1 cellular context compared by ENCODE assay signal in the genomic region with DNA sequence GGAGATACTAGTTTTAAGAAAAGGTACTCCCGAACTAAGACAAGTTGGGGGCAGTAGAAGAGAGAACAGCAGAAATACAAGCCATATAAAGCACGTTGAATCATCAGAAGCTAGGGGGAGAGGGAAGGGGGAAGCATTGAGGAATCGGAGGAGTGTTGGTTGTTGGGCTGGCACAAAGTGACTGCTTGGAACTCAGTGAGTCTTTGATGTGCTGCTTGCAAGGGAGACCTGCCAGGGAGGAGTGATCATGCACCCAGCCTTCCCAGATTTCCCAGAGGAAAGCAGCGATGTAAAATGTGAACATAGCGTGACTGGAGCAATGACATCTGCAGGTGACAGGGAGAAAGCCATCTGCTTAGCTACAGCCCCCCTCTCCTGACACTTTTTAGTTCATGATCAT.
TF ChIP-seq lines count a peak whose summit lies in the region.

No MANE protein-coding gene starts in this region.

TF ChIP-seq in SK-N-SH treated with all-trans-retinoic acid at 6 μM for 48 hours, 23 proteins besides CTCF, POLR2A, EP300 and RAD21:
- TF ChIP-seq, protein P1, sequence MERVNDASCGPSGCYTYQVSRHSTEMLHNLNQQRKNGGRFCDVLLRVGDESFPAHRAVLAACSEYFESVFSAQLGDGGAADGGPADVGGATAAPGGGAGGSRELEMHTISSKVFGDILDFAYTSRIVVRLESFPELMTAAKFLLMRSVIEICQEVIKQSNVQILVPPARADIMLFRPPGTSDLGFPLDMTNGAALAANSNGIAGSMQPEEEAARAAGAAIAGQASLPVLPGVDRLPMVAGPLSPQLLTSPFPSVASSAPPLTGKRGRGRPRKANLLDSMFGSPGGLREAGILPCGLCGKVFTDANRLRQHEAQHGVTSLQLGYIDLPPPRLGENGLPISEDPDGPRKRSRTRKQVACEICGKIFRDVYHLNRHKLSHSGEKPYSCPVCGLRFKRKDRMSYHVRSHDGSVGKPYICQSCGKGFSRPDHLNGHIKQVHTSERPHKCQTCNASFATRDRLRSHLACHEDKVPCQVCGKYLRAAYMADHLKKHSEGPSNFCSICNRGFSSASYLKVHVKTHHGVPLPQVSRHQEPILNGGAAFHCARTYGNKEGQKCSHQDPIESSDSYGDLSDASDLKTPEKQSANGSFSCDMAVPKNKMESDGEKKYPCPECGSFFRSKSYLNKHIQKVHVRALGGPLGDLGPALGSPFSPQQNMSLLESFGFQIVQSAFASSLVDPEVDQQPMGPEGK (CRISPR knock-in tag; IDR thresholded peaks at IDR 0.05; ENCODE audit: borderline replicate concordance): no peak
- TF ChIP-seq, protein P2, sequence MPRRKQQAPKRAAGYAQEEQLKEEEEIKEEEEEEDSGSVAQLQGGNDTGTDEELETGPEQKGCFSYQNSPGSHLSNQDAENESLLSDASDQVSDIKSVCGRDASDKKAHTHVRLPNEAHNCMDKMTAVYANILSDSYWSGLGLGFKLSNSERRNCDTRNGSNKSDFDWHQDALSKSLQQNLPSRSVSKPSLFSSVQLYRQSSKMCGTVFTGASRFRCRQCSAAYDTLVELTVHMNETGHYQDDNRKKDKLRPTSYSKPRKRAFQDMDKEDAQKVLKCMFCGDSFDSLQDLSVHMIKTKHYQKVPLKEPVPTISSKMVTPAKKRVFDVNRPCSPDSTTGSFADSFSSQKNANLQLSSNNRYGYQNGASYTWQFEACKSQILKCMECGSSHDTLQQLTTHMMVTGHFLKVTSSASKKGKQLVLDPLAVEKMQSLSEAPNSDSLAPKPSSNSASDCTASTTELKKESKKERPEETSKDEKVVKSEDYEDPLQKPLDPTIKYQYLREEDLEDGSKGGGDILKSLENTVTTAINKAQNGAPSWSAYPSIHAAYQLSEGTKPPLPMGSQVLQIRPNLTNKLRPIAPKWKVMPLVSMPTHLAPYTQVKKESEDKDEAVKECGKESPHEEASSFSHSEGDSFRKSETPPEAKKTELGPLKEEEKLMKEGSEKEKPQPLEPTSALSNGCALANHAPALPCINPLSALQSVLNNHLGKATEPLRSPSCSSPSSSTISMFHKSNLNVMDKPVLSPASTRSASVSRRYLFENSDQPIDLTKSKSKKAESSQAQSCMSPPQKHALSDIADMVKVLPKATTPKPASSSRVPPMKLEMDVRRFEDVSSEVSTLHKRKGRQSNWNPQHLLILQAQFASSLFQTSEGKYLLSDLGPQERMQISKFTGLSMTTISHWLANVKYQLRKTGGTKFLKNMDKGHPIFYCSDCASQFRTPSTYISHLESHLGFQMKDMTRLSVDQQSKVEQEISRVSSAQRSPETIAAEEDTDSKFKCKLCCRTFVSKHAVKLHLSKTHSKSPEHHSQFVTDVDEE (CRISPR knock-in tag; IDR thresholded peaks at IDR 0.05): no peak
- TF ChIP-seq CSDC2 (CRISPR knock-in tag; IDR thresholded peaks at IDR 0.05) (no peak), BACH2 (CRISPR knock-in tag; IDR thresholded peaks at IDR 0.05; ENCODE audit: borderline replicate concordance) (no peak), TCF4 (CRISPR knock-in tag; IDR thresholded peaks at IDR 0.05; ENCODE audit: borderline replicate concordance) (no peak), ARNTL (CRISPR knock-in tag; IDR thresholded peaks at IDR 0.05; ENCODE audit: borderline replicate concordance, low read depth) (no peak), ZNF8 (CRISPR knock-in tag; IDR thresholded peaks at IDR 0.05) (no peak), TOX (CRISPR knock-in tag; IDR thresholded peaks at IDR 0.05; ENCODE audit: borderline replicate concordance) (no peak), ESRRG (CRISPR knock-in tag; IDR thresholded peaks at IDR 0.05) (no peak), ZFP30 (CRISPR knock-in tag; IDR thresholded peaks at IDR 0.05) (no peak), ZC3H10 (CRISPR knock-in tag; IDR thresholded peaks at IDR 0.05) (no peak), PPARA (CRISPR knock-in tag; IDR thresholded peaks at IDR 0.05; ENCODE audit: borderline replicate concordance) (no peak), OSR1 (CRISPR knock-in tag; IDR thresholded peaks at IDR 0.05) (no peak)
- TF ChIP-seq, protein P3, sequence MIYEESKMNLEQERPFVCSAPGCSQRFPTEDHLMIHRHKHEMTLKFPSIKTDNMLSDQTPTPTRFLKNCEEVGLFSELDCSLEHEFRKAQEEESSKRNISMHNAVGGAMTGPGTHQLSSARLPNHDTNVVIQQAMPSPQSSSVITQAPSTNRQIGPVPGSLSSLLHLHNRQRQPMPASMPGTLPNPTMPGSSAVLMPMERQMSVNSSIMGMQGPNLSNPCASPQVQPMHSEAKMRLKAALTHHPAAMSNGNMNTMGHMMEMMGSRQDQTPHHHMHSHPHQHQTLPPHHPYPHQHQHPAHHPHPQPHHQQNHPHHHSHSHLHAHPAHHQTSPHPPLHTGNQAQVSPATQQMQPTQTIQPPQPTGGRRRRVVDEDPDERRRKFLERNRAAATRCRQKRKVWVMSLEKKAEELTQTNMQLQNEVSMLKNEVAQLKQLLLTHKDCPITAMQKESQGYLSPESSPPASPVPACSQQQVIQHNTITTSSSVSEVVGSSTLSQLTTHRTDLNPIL (CRISPR knock-in tag; IDR thresholded peaks at IDR 0.05; ENCODE audit: low read depth): no peak
